In genomic region chr1:18611311-18611710, GRCh38 we compare ENCODE assay signal across 23 cellular contexts. TPM values are rescaled to one million over a fixed set of nuclear protein-coding genes. Genes with fewer than 3 reads are reported as not detected.
DNase-seq lines count a peak whose midpoint lies in the region; TF ChIP-seq lines count a peak whose summit lies in the region.
"Had no signal": no experiment of that assay in that cellular context is flagged by ENCODE, and none has a peak within 500 bp of the region (broad histone marks: within the 10 kb centered on the region; RNA-seq: fewer than 3 reads in every experiment).

No MANE protein-coding gene starts in this region.

- no peaks in the 10 kb centered on the region for H4K20me1 ChIP-seq in neural progenitor cell (ENCODE audit: low read depth)
- H4K20me1 ChIP-seq: BLaER1 had no signal

- H3K27me3 Mint-ChIP-seq in neural progenitor cell (ENCODE audit: insufficient read depth, low read depth), result peaks cover 18% of the 10 kb centered on the region

- no peak for TF ChIP-seq CTCF in A673 (conservative IDR thresholded peaks at IDR 0.05; ENCODE audit: low read depth, low read length)
- TF ChIP-seq CTCF in neural progenitor cell (IDR thresholded peaks at IDR 0.05), result no peak

- H3K79me2 ChIP-seq in neural progenitor cell (ENCODE audit: low read depth), result no peaks in the 10 kb centered on the region

- H3K4me1 Mint-ChIP-seq in neural progenitor cell, result peaks cover 8% of the 10 kb centered on the region
- H3K4me1 Mint-ChIP-seq: CD14-positive monocyte; CD4-positive, alpha-beta memory T cell; CD4-positive, CD25-positive, alpha-beta regulatory T cell; CD8-positive, alpha-beta memory T cell had no signal

- CTCF ChIA-PET in A673 (lab: Charles Lee), result interaction anchor here (0.6 kb wide), 1 partner anchor 416 kb away, joined by 9 read pairs; no protein-coding TSS in a partner anchor

- H3K9ac ChIP-seq in SK-N-MC (ENCODE audit: insufficient read length) (peak overlapping the region; percentile 72), neural progenitor cell (no peak overlapping the region)
- H3K9ac ChIP-seq: BLaER1 had no signal

- DNase-seq in A673 (ENCODE audit: low spot score) (peak; percentile 84), SK-N-MC (ENCODE audit: low read depth, low spot score) (peak; percentile 97), neural progenitor cell (ENCODE audit: low spot score) (no peak), GOT3 (lab: John Stamatoyannopoulos, UW) (no peak), AML-193 (lab: John Stamatoyannopoulos, UW) (no peak)
- DNase-seq: 8988T; BE2C; C1 segment of cervical spinal cord; CD4-positive, alpha-beta memory T cell; CD4-positive, CD25-positive, alpha-beta regulatory T cell; CD8-positive, alpha-beta memory T cell; COR-L47; DMS 273 treated with DMSO at 0.1 percent for 48 hours; DMS153; DMS53; DMS79; DND-41; EL; GDM1 had no signal

- POLR2A ChIA-PET in A673 (lab: Charles Lee; ENCODE audit: low non-redundant PET), result no interaction called here

- peak overlapping the region; percentile 1 for H3K27ac Mint-ChIP-seq in neural progenitor cell
- H3K27ac Mint-ChIP-seq: CD14-positive monocyte; CD4-positive, alpha-beta memory T cell; CD4-positive, CD25-positive, alpha-beta regulatory T cell; CD8-positive, alpha-beta memory T cell had no signal

- no TSS peak for BruUV-seq in A673 (replicated peaks; lab: Mats Ljungman, UMichigan)

- peak overlapping the region; percentile 70 for H3K27ac ChIP-seq in A673 (ENCODE audit: low read depth, low read length, poor library complexity, severe bottlenecking)
- H3K27ac ChIP-seq in SK-N-MC, result peak overlapping the region; percentile 99
- no peak overlapping the region for H3K27ac ChIP-seq in neural progenitor cell
- H3K27ac ChIP-seq: BLaER1 had no signal

- no peak overlapping the region for H3K4me2 ChIP-seq in neural progenitor cell
- H3K4me2 ChIP-seq: BLaER1 had no signal

- no peaks in the 10 kb centered on the region for H3K9me3 Mint-ChIP-seq in neural progenitor cell
- H3K9me3 Mint-ChIP-seq: CD8-positive, alpha-beta memory T cell had no signal

- no peak overlapping the region for H3K4me3 Mint-ChIP-seq in neural progenitor cell
- H3K4me3 Mint-ChIP-seq: CD14-positive monocyte; CD4-positive, alpha-beta memory T cell; CD4-positive, CD25-positive, alpha-beta regulatory T cell; CD8-positive, alpha-beta memory T cell had no signal

- intact Hi-C loops in A673 (cut with micrococcal nuclease; ENCODE audit: unreplicated experiment), result no loop called here

- H3F3A ChIP-seq in neural progenitor cell (ENCODE audit: low read depth), result peaks cover 13% of the 10 kb centered on the region

- H3K4me1 ChIP-seq in A673 (ENCODE audit: insufficient read depth, low read length, poor library complexity, severe bottlenecking), result peaks cover 24% of the 10 kb centered on the region
- H3K4me1 ChIP-seq in neural progenitor cell, result peaks cover 11% of the 10 kb centered on the region
- H3K4me1 ChIP-seq: BE2C, BLaER1 had no signal

- H3K36me3 ChIP-seq in A673 (ENCODE audit: insufficient read depth, low read length, poor library complexity, severe bottlenecking) (no peaks in the 10 kb centered on the region), SK-N-MC (ENCODE audit: insufficient read depth, low read length) (no peaks in the 10 kb centered on the region), neural progenitor cell (no peaks in the 10 kb centered on the region)
- H3K36me3 ChIP-seq: BE2C, BLaER1 had no signal

- no peaks in the 10 kb centered on the region for H3K36me3 Mint-ChIP-seq in neural progenitor cell
- H3K36me3 Mint-ChIP-seq: CD14-positive monocyte; CD4-positive, alpha-beta memory T cell; CD4-positive, CD25-positive, alpha-beta regulatory T cell; CD8-positive, alpha-beta memory T cell had no signal

- no peaks in the 10 kb centered on the region for H3K9me3 ChIP-seq in A673 (ENCODE audit: low read depth, low read length, poor library complexity, severe bottlenecking)
- peaks cover 4% of the 10 kb centered on the region; the same call in 1 of the 2 replicates for H3K9me3 ChIP-seq in SK-N-MC (ENCODE audit: low read depth, low read length)
- no peaks in the 10 kb centered on the region for H3K9me3 ChIP-seq in neural progenitor cell (ENCODE audit: low read depth)
- H3K9me3 ChIP-seq: BE2C, BLaER1 had no signal

- no peak overlapping the region for H3K4me3 ChIP-seq in A673 (ENCODE audit: low read depth, low read length, poor library complexity, severe bottlenecking)
- H3K4me3 ChIP-seq in SK-N-MC, result peak overlapping the region; percentile 65
- H3K4me3 ChIP-seq in neural progenitor cell, result no peak overlapping the region
- H3K4me3 ChIP-seq: BLaER1, GM12878 had no signal

- H3K27me3 ChIP-seq in A673 (replicated peaks; ENCODE audit: insufficient read depth, low read depth, low read length, poor library complexity) (no peaks in the 10 kb centered on the region), neural progenitor cell (peaks cover 92% of the 10 kb centered on the region)
- H3K27me3 ChIP-seq: BE2C had no signal

- H2AFZ ChIP-seq in neural progenitor cell (replicated peaks), result no peak overlapping the region

RNA-seq across cellular contexts. Expression of gene PAX7, which starts 19.3 kb away (rescaled TPM):
- 29.8 and 36.5 TPM in 2 replicates for total RNA-seq in A673 (2021)
- 0.06 and 0.46 TPM in 2 replicates for total RNA-seq in neural progenitor cell (ENCODE audit: low replicate concordance)
- total RNA-seq: CD4-positive, alpha-beta memory T cell; CD4-positive, CD25-positive, alpha-beta regulatory T cell; CD8-positive, alpha-beta memory T cell; G401; GM12878 had no signal

Comparison
In these comparisons a context has a peak if more than half of its experiments do, and no peak if none do; other contexts are left out.
1. DNase-seq: peak in A673 (single experiment) and SK-N-MC (single experiment); none in neural progenitor cell (single experiment), GOT3 (single experiment) and AML-193 (0 of 2).
2. RNA of gene PAX7, which starts 19.3 kb away (total RNA-seq): 29.8 to 36.5 TPM in A673; 0.06 to 0.46 TPM in neural progenitor cell; every median in the first group is over 10 times any median in the second.